In the genomic region with DNA sequence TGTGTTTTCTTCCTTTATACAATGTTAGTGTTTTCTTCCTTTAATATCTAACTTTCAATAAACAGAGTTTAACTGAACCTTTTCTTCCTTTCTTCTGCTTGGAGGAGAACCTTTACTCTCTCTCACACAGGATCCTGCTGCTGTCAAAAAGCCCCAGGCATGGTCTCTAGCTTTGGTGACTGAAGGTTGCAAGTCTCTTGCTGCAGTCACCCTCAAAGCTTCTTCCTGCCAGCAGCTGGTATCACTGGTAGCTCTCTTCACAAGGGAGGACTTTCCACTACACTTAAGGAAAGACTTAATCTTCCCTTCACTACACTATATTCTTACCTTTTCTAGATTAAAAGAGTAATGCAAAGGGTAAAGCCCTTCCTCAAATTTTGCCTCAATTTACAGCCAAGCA, we compare ENCODE assay signal across 1 cellular context.
TF ChIP-seq lines count a peak whose summit lies in the region.

No MANE protein-coding gene starts in this region.

TF ChIP-seq in K562, 482 proteins besides CTCF, POLR2A, EP300 and RAD21 (continued from another document):
- TF ChIP-seq, protein P1, sequence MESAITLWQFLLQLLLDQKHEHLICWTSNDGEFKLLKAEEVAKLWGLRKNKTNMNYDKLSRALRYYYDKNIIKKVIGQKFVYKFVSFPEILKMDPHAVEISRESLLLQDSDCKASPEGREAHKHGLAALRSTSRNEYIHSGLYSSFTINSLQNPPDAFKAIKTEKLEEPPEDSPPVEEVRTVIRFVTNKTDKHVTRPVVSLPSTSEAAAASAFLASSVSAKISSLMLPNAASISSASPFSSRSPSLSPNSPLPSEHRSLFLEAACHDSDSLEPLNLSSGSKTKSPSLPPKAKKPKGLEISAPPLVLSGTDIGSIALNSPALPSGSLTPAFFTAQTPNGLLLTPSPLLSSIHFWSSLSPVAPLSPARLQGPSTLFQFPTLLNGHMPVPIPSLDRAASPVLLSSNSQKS (CRISPR knock-in tag; IDR thresholded peaks at IDR 0.05): no peak
- TF ChIP-seq, protein P2, sequence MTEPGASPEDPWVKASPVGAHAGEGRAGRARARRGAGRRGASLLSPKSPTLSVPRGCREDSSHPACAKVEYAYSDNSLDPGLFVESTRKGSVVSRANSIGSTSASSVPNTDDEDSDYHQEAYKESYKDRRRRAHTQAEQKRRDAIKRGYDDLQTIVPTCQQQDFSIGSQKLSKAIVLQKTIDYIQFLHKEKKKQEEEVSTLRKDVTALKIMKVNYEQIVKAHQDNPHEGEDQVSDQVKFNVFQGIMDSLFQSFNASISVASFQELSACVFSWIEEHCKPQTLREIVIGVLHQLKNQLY (CRISPR knock-in tag; conservative IDR thresholded peaks at IDR 0.05): no peak
- TF ChIP-seq MYNN (IDR thresholded peaks at IDR 0.05): no peak
- no peak for TF ChIP-seq MYNN (CRISPR knock-in tag; IDR thresholded peaks at IDR 0.05)
- TF ChIP-seq FOXK2 (conservative IDR thresholded peaks at IDR 0.05 in 1 of 2, IDR thresholded peaks at IDR 0.05 in 1 of 2; ENCODE audit: low read depth in 2 of 2): no peak
- no peak for TF ChIP-seq SIN3A (IDR thresholded peaks at IDR 0.05; ENCODE audit: borderline replicate concordance in 2 of 2, control insufficient read depth in 1 of 2, low read depth in 2 of 2, low read length in 2 of 2)
- TF ChIP-seq ZNF589 (CRISPR knock-in tag; IDR thresholded peaks at IDR 0.05; ENCODE audit: low read depth): no peak
- no peak for TF ChIP-seq ZBTB7A (IDR thresholded peaks at IDR 0.05; ENCODE audit: borderline replicate concordance, control insufficient read depth, low read depth, low read length)
- no peak for TF ChIP-seq GTF2A2 (tag; IDR thresholded peaks at IDR 0.05)
- TF ChIP-seq ZNF766 (CRISPR knock-in tag; conservative IDR thresholded peaks at IDR 0.05): no peak
- TF ChIP-seq ZNF197 (CRISPR knock-in tag; IDR thresholded peaks at IDR 0.05; ENCODE audit: low read depth): no peak
- no peak for TF ChIP-seq ZNF778 (CRISPR knock-in tag; IDR thresholded peaks at IDR 0.05)
- no peak for TF ChIP-seq LEF1 (IDR thresholded peaks at IDR 0.05)
- TF ChIP-seq, protein P3, sequence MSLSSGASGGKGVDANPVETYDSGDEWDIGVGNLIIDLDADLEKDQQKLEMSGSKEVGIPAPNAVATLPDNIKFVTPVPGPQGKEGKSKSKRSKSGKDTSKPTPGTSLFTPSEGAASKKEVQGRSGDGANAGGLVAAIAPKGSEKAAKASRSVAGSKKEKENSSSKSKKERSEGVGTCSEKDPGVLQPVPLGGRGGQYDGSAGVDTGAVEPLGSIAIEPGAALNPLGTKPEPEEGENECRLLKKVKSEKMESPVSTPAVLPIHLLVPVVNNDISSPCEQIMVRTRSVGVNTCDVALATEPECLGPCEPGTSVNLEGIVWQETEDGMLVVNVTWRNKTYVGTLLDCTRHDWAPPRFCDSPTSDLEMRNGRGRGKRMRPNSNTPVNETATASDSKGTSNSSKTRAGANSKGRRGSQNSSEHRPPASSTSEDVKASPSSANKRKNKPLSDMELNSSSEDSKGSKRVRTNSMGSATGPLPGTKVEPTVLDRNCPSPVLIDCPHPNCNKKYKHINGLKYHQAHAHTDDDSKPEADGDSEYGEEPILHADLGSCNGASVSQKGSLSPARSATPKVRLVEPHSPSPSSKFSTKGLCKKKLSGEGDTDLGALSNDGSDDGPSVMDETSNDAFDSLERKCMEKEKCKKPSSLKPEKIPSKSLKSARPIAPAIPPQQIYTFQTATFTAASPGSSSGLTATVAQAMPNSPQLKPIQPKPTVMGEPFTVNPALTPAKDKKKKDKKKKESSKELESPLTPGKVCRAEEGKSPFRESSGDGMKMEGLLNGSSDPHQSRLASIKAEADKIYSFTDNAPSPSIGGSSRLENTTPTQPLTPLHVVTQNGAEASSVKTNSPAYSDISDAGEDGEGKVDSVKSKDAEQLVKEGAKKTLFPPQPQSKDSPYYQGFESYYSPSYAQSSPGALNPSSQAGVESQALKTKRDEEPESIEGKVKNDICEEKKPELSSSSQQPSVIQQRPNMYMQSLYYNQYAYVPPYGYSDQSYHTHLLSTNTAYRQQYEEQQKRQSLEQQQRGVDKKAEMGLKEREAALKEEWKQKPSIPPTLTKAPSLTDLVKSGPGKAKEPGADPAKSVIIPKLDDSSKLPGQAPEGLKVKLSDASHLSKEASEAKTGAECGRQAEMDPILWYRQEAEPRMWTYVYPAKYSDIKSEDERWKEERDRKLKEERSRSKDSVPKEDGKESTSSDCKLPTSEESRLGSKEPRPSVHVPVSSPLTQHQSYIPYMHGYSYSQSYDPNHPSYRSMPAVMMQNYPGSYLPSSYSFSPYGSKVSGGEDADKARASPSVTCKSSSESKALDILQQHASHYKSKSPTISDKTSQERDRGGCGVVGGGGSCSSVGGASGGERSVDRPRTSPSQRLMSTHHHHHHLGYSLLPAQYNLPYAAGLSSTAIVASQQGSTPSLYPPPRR (CRISPR knock-in tag; IDR thresholded peaks at IDR 0.05; ENCODE audit: borderline replicate concordance): no peak
- no peak for TF ChIP-seq PML (IDR thresholded peaks at IDR 0.05; ENCODE audit: low read length)
- no peak for TF ChIP-seq SAFB (IDR thresholded peaks at IDR 0.05; ENCODE audit: borderline replicate concordance, low read depth, low read length)
- TF ChIP-seq ILK (tag; IDR thresholded peaks at IDR 0.05; ENCODE audit: borderline replicate concordance, low read depth): no peak
